In genomic region chr18:32093523-32093922, GRCh38 we compare ENCODE assay signal across 1 cellular context.
TF ChIP-seq lines count a peak whose summit lies in the region.

No MANE protein-coding gene starts in this region.

TF ChIP-seq in HCT116, 20 proteins besides CTCF, POLR2A, EP300 and RAD21 (continued from another document):
- TF ChIP-seq REST (IDR thresholded peaks at IDR 0.05; ENCODE audit: low read depth) (no peak), ZBTB33 (IDR thresholded peaks at IDR 0.05; ENCODE audit: extremely low read depth, insufficient replicate concordance, low read length) (no peak), SIN3A (IDR thresholded peaks at IDR 0.05; ENCODE audit: low read depth) (no peak), ELF1 (IDR thresholded peaks at IDR 0.05; ENCODE audit: borderline replicate concordance, low read depth) (no peak), SRF (IDR thresholded peaks at IDR 0.05; ENCODE audit: low read depth) (no peak), EGR1 (IDR thresholded peaks at IDR 0.05; ENCODE audit: low read depth) (no peak), YY1 (IDR thresholded peaks at IDR 0.05; ENCODE audit: extremely low read depth, insufficient replicate concordance, low read depth, low read length) (no peak), EZH2 (IDR thresholded peaks at IDR 0.05) (no peak), MAX (IDR thresholded peaks at IDR 0.05) (no peak), FOSL1 (IDR thresholded peaks at IDR 0.05; ENCODE audit: low read depth) (no peak)
